In the genomic region with DNA sequence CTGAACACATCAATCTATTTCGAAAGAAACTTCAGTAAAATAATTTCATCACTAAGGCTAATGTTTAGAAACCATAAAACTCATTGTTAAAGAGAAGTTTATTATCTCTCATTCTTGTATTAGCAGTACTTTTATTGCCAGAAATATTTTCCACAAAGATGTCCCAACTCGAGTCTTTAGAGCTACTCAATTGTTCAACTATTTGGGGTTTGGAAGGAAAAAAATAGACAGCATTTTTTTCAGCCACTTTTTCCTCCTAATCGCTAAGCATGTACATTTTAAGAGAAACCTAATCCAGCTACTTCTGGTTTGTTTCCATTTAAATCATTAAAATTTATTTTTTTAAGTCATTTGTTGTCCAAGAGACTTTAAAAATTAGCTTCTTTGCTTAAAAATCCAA, we compare ENCODE assay signal across 25 cellular contexts.
"Had no signal": no experiment of that assay in that cellular context is flagged by ENCODE, and none has a peak within 500 bp of the region (broad histone marks: within the 10 kb centered on the region; RNA-seq: fewer than 3 reads in every experiment).

No MANE protein-coding gene starts in this region.

- DNase-seq: activated B cell treated with CpG ODN at 0.5 μM for 24 hours; activated CD4-positive, alpha-beta T cell treated with anti-CD3 and anti-CD28 coated beads for 1 hour; activated CD4-positive, alpha-beta T cell treated with anti-CD3 and anti-CD28 coated beads, Interleukin-2, amount 10 ng/mL, durations not matched to agents 24 days and 14 days; activated CD4-positive, alpha-beta T cell treated with anti-CD3 and anti-CD28 coated beads, Interleukin-2, amount 50 U/mL, for 48 hours; activated gamma-delta T cell treated with Interleukin-2 at 50 U/mL for 16 hours; activated naive CD4-positive, alpha-beta T cell treated with anti-CD3 and anti-CD28 coated beads, Interleukin-2, amount 10 ng/mL, durations not matched to agents 7 days and 5 days; activated naive CD8-positive, alpha-beta T cell treated with anti-CD3 and anti-CD28 coated beads for 36 hours; activated T-cell treated with anti-CD3 and anti-CD28 coated beads, Interleukin-2, amount 50 U/mL, for 72 hours; adrenal gland; anterior cingulate cortex; cerebellar nuclear complex; NCI-H1105; NCI-H1436; NCI-H1694 treated with DMSO at 0.1 percent for 48 hours; NCI-H2029 treated with DMSO at 0.1 percent for 48 hours; NCI-H345; NCI-H510A; NCI-H526 treated with DMSO at 0.1 percent for 48 hours; NCI-H82; RPMI8226; T-cell; T-helper 2 cell; T1000 had no signal

- H3K9me3 ChIP-seq: adrenal gland had no signal

- ATAC-seq: activated T-cell treated with anti-CD3 and anti-CD28 coated beads, Interleukin-2, amount 50 U/mL, for 72 hours; Right ventricle myocardium inferior; T-cell had no signal

- H3K36me3 ChIP-seq: adrenal gland had no signal

- H3K27ac ChIP-seq: adrenal gland, SK-N-MC had no signal

- H3K4me1 ChIP-seq: adrenal gland had no signal

- H3K4me3 ChIP-seq: adrenal gland, SK-N-MC had no signal

- H3K27me3 ChIP-seq: adrenal gland had no signal
